8 cellular contexts compared by ENCODE assay signal in the genomic region with DNA sequence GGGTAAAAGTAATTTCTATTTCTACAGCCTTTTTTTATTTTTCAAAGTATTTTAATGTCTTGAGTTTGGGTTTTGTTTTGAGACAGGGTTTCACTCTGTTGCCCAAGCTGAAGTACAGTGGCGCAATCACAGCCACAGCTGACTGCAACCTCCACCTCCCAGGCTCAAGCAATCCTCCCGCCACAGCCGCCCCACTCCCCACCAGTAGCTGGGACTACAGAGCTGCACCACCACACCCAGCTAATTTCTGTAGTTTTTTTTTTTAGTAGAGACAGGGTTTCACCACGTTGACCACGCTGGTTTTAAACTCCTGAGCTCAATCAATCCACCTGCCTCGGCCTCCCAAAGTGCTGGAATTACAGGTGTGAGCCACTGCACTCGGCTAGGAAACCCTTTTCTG. TPM values are rescaled to one million over a fixed set of nuclear protein-coding genes. Genes with fewer than 3 reads are reported as not detected.
DNase-seq lines count a peak whose midpoint lies in the region; ATAC-seq and TF ChIP-seq lines count a peak whose summit lies in the region.

No MANE protein-coding gene starts in this region.

- H3K4me1 ChIP-seq in Panc1 (ENCODE audit: control insufficient read depth, insufficient read depth, low read length), result peaks cover 76% of the 10 kb centered on the region
- peaks cover 39 to 77% (median 70%) of the 10 kb centered on the region in 4 donors for H3K4me1 ChIP-seq in esophagus muscularis mucosa

- peak; percentile 71 for DNase-seq in activated effector memory CD4-positive, alpha-beta T cell treated with anti-CD3 and anti-CD28 coated beads, Interleukin-2, amount 50 U/mL, for 16 hours
- no peak for DNase-seq in activated effector memory CD4-positive, alpha-beta T cell treated with Interleukin-2 at 50 U/mL for 16 hours
- DNase-seq in Panc1 (ENCODE audit: low read depth, low spot score) (no peak), esophagus muscularis mucosa (ENCODE audit: extremely low spot score) (no peak), skeletal muscle cell (ENCODE audit: low read depth) (peak; percentile 80), COR-L47 (lab: John Stamatoyannopoulos, UW) (no peak), NCI-H2196 treated with DMSO at 0.1 percent for 48 hours (lab: John Stamatoyannopoulos, UW; ENCODE audit: unreplicated experiment) (no peak)

- TF ChIP-seq EP300 in esophagus muscularis mucosa (IDR thresholded peaks at IDR 0.05), result no peak

- CTCF ChIA-PET in Panc1 (lab: Charles Lee), result interaction anchor here (1.1 kb wide), 1 partner anchor 10 kb away, joined by 3 read pairs; no protein-coding TSS in a partner anchor

- BruUV-seq in Panc1 (replicated peaks; lab: Mats Ljungman, UMichigan), result no TSS peak

- H3K27ac ChIP-seq in Panc1 (ENCODE audit: low read length) (peak overlapping the region; percentile 100), esophagus muscularis mucosa (replicated peaks in 1 of 4) (peak overlapping the region in 3 of 4 donors; percentile 46 to 92 (median 87))

- 81% methylated on average over 7 of the region's 7 CpGs for WGBS in esophagus muscularis mucosa

- no peak for TF ChIP-seq CTCF in Panc1 (IDR thresholded peaks at IDR 0.05)
- no peak for TF ChIP-seq CTCF in esophagus muscularis mucosa (IDR thresholded peaks at IDR 0.05)

- POLR2A ChIA-PET in Panc1 (lab: Charles Lee), result no interaction called here

- H3K9me3 ChIP-seq in Panc1 (ENCODE audit: control insufficient read depth, insufficient read depth, low read depth, low read length) (no peaks in the 10 kb centered on the region), esophagus muscularis mucosa (no peaks in the 10 kb centered on the region)

- intact Hi-C loops in Panc1 (cut with micrococcal nuclease; ENCODE audit: unreplicated experiment) (loop anchor here (5.0 kb wide), 2 partner anchors 96 to 146 kb away; no protein-coding TSS in a partner anchor), esophagus muscularis mucosa (cut with DNase I) (loop anchor here (5.0 kb wide), 1 partner anchor 61 kb away; no protein-coding TSS in a partner anchor)

- H3K27me3 ChIP-seq in Panc1 (ENCODE audit: control insufficient read depth, insufficient read depth, low read length) (no peaks in the 10 kb centered on the region), esophagus muscularis mucosa (no peaks in the 10 kb centered on the region)

- no peak for ATAC-seq in Panc1
- ATAC-seq in SK-N-SH treated with all-trans-retinoic acid at 6 μM for 48 hours, result no peak

- in situ Hi-C loops in Panc1 (cut with HindIII; ENCODE audit: low pct_unique_long_range_greater_than_20kb, low sequenced_read_pairs), result no loop called here

- H3K4me3 ChIP-seq in Panc1 (ENCODE audit: low read depth in 2 of 2, low read length in 2 of 2) (no peak overlapping the region), esophagus muscularis mucosa (no peak overlapping the region), skeletal muscle cell (ENCODE audit: low read depth, low read length) (no peak overlapping the region)

- H3K36me3 ChIP-seq in Panc1 (ENCODE audit: control insufficient read depth, insufficient read depth, low read length) (no peaks in the 10 kb centered on the region), esophagus muscularis mucosa (no peaks in the 10 kb centered on the region)

- no peak for TF ChIP-seq POLR2A in esophagus muscularis mucosa (IDR thresholded peaks at IDR 0.05; ENCODE audit: low read depth)

TF ChIP-seq in SK-N-SH treated with all-trans-retinoic acid at 6 μM for 48 hours, 23 proteins besides CTCF, POLR2A, EP300 and RAD21:
- TF ChIP-seq ZNF565 (CRISPR knock-in tag; conservative IDR thresholded peaks at IDR 0.05; ENCODE audit: low read depth) (no peak), ZNF70 (CRISPR knock-in tag; IDR thresholded peaks at IDR 0.05) (no peak), OSR1 (CRISPR knock-in tag; IDR thresholded peaks at IDR 0.05) (no peak), BACH2 (CRISPR knock-in tag; IDR thresholded peaks at IDR 0.05; ENCODE audit: borderline replicate concordance) (no peak), RARB (CRISPR knock-in tag; IDR thresholded peaks at IDR 0.05) (no peak), TCF4 (CRISPR knock-in tag; IDR thresholded peaks at IDR 0.05; ENCODE audit: borderline replicate concordance) (no peak), GLIS3 (CRISPR knock-in tag; IDR thresholded peaks at IDR 0.05) (no peak), ZC3H10 (CRISPR knock-in tag; IDR thresholded peaks at IDR 0.05) (no peak)
- TF ChIP-seq, protein P1, sequence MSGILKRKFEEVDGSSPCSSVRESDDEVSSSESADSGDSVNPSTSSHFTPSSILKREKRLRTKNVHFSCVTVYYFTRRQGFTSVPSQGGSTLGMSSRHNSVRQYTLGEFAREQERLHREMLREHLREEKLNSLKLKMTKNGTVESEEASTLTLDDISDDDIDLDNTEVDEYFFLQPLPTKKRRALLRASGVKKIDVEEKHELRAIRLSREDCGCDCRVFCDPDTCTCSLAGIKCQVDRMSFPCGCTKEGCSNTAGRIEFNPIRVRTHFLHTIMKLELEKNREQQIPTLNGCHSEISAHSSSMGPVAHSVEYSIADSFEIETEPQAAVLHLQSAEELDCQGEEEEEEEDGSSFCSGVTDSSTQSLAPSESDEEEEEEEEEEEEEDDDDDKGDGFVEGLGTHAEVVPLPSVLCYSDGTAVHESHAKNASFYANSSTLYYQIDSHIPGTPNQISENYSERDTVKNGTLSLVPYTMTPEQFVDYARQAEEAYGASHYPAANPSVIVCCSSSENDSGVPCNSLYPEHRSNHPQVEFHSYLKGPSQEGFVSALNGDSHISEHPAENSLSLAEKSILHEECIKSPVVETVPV (CRISPR knock-in tag; IDR thresholded peaks at IDR 0.05), result no peak
- TF ChIP-seq, protein P2, sequence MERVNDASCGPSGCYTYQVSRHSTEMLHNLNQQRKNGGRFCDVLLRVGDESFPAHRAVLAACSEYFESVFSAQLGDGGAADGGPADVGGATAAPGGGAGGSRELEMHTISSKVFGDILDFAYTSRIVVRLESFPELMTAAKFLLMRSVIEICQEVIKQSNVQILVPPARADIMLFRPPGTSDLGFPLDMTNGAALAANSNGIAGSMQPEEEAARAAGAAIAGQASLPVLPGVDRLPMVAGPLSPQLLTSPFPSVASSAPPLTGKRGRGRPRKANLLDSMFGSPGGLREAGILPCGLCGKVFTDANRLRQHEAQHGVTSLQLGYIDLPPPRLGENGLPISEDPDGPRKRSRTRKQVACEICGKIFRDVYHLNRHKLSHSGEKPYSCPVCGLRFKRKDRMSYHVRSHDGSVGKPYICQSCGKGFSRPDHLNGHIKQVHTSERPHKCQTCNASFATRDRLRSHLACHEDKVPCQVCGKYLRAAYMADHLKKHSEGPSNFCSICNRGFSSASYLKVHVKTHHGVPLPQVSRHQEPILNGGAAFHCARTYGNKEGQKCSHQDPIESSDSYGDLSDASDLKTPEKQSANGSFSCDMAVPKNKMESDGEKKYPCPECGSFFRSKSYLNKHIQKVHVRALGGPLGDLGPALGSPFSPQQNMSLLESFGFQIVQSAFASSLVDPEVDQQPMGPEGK (CRISPR knock-in tag; IDR thresholded peaks at IDR 0.05; ENCODE audit: borderline replicate concordance), result no peak
TF ChIP-seq in SK-N-SH treated with all-trans-retinoic acid at 6 μM for 48 hours: peak in this region for 0.

RNA-seq across cellular contexts. Expression of a gene that starts 44.0 kb away (rescaled TPM):
- total RNA-seq in Panc1 (2021; ENCODE audit: unreplicated experiment), result 12.5 TPM
- 8.6 TPM for polyA plus RNA-seq in Panc1 (2012; ENCODE audit: insufficient read length)
- total RNA-seq in esophagus muscularis mucosa, result 10 to 100 TPM in 1 of 4 donors, 1 to 10 TPM in 3; 5.6 to 10.4 (median 7.0) TPM

RNA-seq across cellular contexts. Expression of a gene that starts 44.1 kb away (rescaled TPM):
- total RNA-seq in Panc1 (2021; ENCODE audit: unreplicated experiment), result 34.6 TPM
- polyA plus RNA-seq in Panc1 (2012; ENCODE audit: insufficient read length), result 28.0 TPM
- 10 to 100 TPM; 26.6 to 45.2 (median 33.4) TPM for total RNA-seq in esophagus muscularis mucosa

Comparison
In these comparisons a context has a peak if more than half of its experiments do, and no peak if none do; other contexts are left out.
1. DNase-seq: peak in activated effector memory CD4-positive, alpha-beta T cell treated with anti-CD3 and anti-CD28 coated beads, Interleukin-2, amount 50 U/mL, for 16 hours (single experiment) and skeletal muscle cell (single experiment); none in activated effector memory CD4-positive, alpha-beta T cell treated with Interleukin-2 at 50 U/mL for 16 hours (single experiment), Panc1 (single experiment), esophagus muscularis mucosa (single experiment), COR-L47 (single experiment) and NCI-H2196 treated with DMSO at 0.1 percent for 48 hours (single experiment).